8 cellular contexts compared by ENCODE assay signal in genomic region chr7:131109757-131110293, GRCh38.
DNase-seq lines count a peak whose midpoint lies in the region; ATAC-seq and TF ChIP-seq lines count a peak whose summit lies in the region.

No MANE protein-coding gene starts in this region.

- POLR2A ChIA-PET in HEK293 (lab: Yijun Ruan, JAX): interaction anchor here (0.6 kb wide), 1 partner anchor 141 kb away, joined by 3 read pairs; no protein-coding TSS in a partner anchor

- no peaks in the 10 kb centered on the region for H3K9me3 ChIP-seq in HEK293 (ENCODE audit: control insufficient read depth, insufficient read depth, low read depth, low read length)

- DNase-seq in DMS79 treated with DMSO at 0.1 percent for 48 hours (lab: John Stamatoyannopoulos, UW): peak; percentile 44
- DNase-seq in NCI-H2227 (lab: John Stamatoyannopoulos, UW; ENCODE audit: unreplicated experiment): peak; percentile 81
- DNase-seq in activated CD4-positive, alpha-beta T cell treated with anti-CD3 and anti-CD28 coated beads for 48 hours: peak; percentile 81
- peak; percentile 96 for DNase-seq in coronary artery (ENCODE audit: low spot score)
- DNase-seq in left lobe of liver (ENCODE audit: low spot score): peak; percentile 73
- DNase-seq in stimulated activated CD4-positive, alpha-beta T cell treated with anti-CD3 and anti-CD28 coated beads, Interleukin-2, amount 100 ng/mL, for 24 hours: peak; percentile 74 to 77
- DNase-seq in KG1 (lab: John Stamatoyannopoulos, UW): no peak

- H3K27ac ChIP-seq in HEK293 (ENCODE audit: extremely low read depth, low read depth, low read length) (peak overlapping the region; percentile 65; the same call in 1 of the 2 replicates), coronary artery (peak overlapping the region; percentile 99 to 100)

- H3K4me1 ChIP-seq in HEK293 (ENCODE audit: control insufficient read depth, insufficient read depth, low read length): no peaks in the 10 kb centered on the region

- ATAC-seq in left lobe of liver: peak; percentile 32

- TF ChIP-seq CTCF in HEK293 (tag by site-specific recombination; IDR thresholded peaks at IDR 0.05) (no peak), coronary artery (IDR thresholded peaks at IDR 0.05) (no peak)

- no peaks in the 10 kb centered on the region for H3K36me3 ChIP-seq in HEK293 (ENCODE audit: control insufficient read depth in 2 of 2, insufficient read depth in 1 of 2, low read length in 2 of 2)

- CTCF ChIA-PET in HEK293 (lab: Yijun Ruan, JAX): interaction anchor here (1.4 kb wide), 1 partner anchor 313 kb away, joined by 4 read pairs; no protein-coding TSS in a partner anchor

- H3K4me3 ChIP-seq in HEK293 (ENCODE audit: low read depth, low read length) (peak overlapping the region; percentile 31), coronary artery (peak overlapping the region; percentile 98)

TF ChIP-seq in HEK293, 187 proteins besides CTCF, POLR2A, EP300 and RAD21 (continues in another document):
- TF ChIP-seq TRIM28 (IDR thresholded peaks at IDR 0.05; ENCODE audit: borderline replicate concordance, low read length): no peak
- TF ChIP-seq SP2 (tag by site-specific recombination; IDR thresholded peaks at IDR 0.05): peak; percentile 52
- TF ChIP-seq ZNF701 (tag by site-specific recombination; IDR thresholded peaks at IDR 0.05): no peak
- TF ChIP-seq PBX3 (CRISPR knock-in tag; IDR thresholded peaks at IDR 0.05): no peak
- no peak for TF ChIP-seq ZNF362 (tag by site-specific recombination; IDR thresholded peaks at IDR 0.05)
- 0 out of 2 replicates have a peak, but pooled peaks have one; percentile 14 for TF ChIP-seq FEZF1 (tag by site-specific recombination; IDR thresholded peaks at IDR 0.05)
- TF ChIP-seq ZNF629 (tag by site-specific recombination; IDR thresholded peaks at IDR 0.05): no peak; the same call in none of the 2 replicates
- TF ChIP-seq ZNF560 (tag by site-specific recombination; IDR thresholded peaks at IDR 0.05; ENCODE audit: borderline replicate concordance): peak; percentile 100
- 0 out of 2 replicates have a peak, but pooled peaks have one; percentile 7 for TF ChIP-seq REST (tag by site-specific recombination; IDR thresholded peaks at IDR 0.05)
- peak; percentile 84 for TF ChIP-seq ZNF398 (tag by site-specific recombination; IDR thresholded peaks at IDR 0.05)
- no peak for TF ChIP-seq ZNF404 (tag by site-specific recombination; IDR thresholded peaks at IDR 0.05)
- TF ChIP-seq KLF16 (tag by site-specific recombination; IDR thresholded peaks at IDR 0.05): peak; percentile 48
- TF ChIP-seq ZNF664 (tag by site-specific recombination; IDR thresholded peaks at IDR 0.05): no peak
- no peak for TF ChIP-seq ZNF571 (tag by site-specific recombination; IDR thresholded peaks at IDR 0.05)
- TF ChIP-seq ZNF248 (tag by site-specific recombination; IDR thresholded peaks at IDR 0.05): no peak
- TF ChIP-seq ZNF677 (tag by site-specific recombination; IDR thresholded peaks at IDR 0.05): no peak
- no peak for TF ChIP-seq HIC1 (tag by site-specific recombination; IDR thresholded peaks at IDR 0.05)
- TF ChIP-seq ZFP37 (tag by site-specific recombination; IDR thresholded peaks at IDR 0.05): 0 out of 2 replicates have a peak, but pooled peaks have one; percentile 62
- no peak for TF ChIP-seq ZNF37A (tag by site-specific recombination; IDR thresholded peaks at IDR 0.05)
- TF ChIP-seq GLI4 (tag by site-specific recombination; IDR thresholded peaks at IDR 0.05): no peak
- peak; percentile 53; the same call in 1 of the 2 replicates for TF ChIP-seq WT1 (tag by site-specific recombination; IDR thresholded peaks at IDR 0.05)
- no peak; the same call in 1 of the 2 replicates for TF ChIP-seq ZBTB21 (tag by site-specific recombination; IDR thresholded peaks at IDR 0.05)
- peak; percentile 77 for TF ChIP-seq KLF1 (tag by site-specific recombination; IDR thresholded peaks at IDR 0.05)
- TF ChIP-seq SCRT2 (tag by site-specific recombination; IDR thresholded peaks at IDR 0.05): no peak
- no peak for TF ChIP-seq ZNF544 (tag by site-specific recombination; IDR thresholded peaks at IDR 0.05)
- TF ChIP-seq RBAK (tag by site-specific recombination; IDR thresholded peaks at IDR 0.05): no peak
- no peak for TF ChIP-seq ZNF354C (tag by site-specific recombination; IDR thresholded peaks at IDR 0.05; ENCODE audit: borderline replicate concordance, low read depth)
- TF ChIP-seq ZXDB (tag by site-specific recombination; IDR thresholded peaks at IDR 0.05): peak; percentile 64; the same call in 1 of the 2 replicates
- peak; percentile 85 for TF ChIP-seq GLIS1 (tag by site-specific recombination; IDR thresholded peaks at IDR 0.05)
